ENCODE assay signal across 17 cellular contexts in genomic region chr2:170301606-170302005, GRCh38.
DNase-seq lines count a peak whose midpoint lies in the region; ATAC-seq and TF ChIP-seq lines count a peak whose summit lies in the region.
"Had no signal": no experiment of that assay in that cellular context is flagged by ENCODE, and none has a peak within 500 bp of the region (broad histone marks: within the 10 kb centered on the region; RNA-seq: fewer than 3 reads in every experiment).

No MANE protein-coding gene starts in this region.

- TF ChIP-seq CTCF in natural killer cell (IDR thresholded peaks at IDR 0.05) (no peak), uterus (IDR thresholded peaks at IDR 0.05) (no peak)

- peak; percentile 46 for ATAC-seq in effector memory CD8-positive, alpha-beta T cell (replicated peaks)
- ATAC-seq in natural killer cell = peak; percentile 62 to 95 (median 89)
- no peak for ATAC-seq in left lobe of liver
- ATAC-seq in GM18867 (IDR thresholded peaks at IDR 0.05; ENCODE audit: unreplicated experiment) = no peak

- H3K9me3 Mint-ChIP-seq in effector memory CD8-positive, alpha-beta T cell = no peaks in the 10 kb centered on the region
- H3K9me3 Mint-ChIP-seq in natural killer cell = no peaks in the 10 kb centered on the region
- H3K9me3 Mint-ChIP-seq: CD4-positive, alpha-beta T cell; HFFc6 had no signal

- H3K36me3 ChIP-seq in uterus = no peaks in the 10 kb centered on the region
- H3K36me3 ChIP-seq: HAP-1 had no signal

- no peaks in the 10 kb centered on the region for H3K4me1 ChIP-seq in uterus
- H3K4me1 ChIP-seq: HAP-1 had no signal

- H3K4me3 ChIP-seq in uterus = no peak overlapping the region
- H3K4me3 ChIP-seq: HAP-1 had no signal

- H3K9me3 ChIP-seq in uterus = no peaks in the 10 kb centered on the region
- H3K9me3 ChIP-seq: HAP-1 had no signal

- H3K4me3 Mint-ChIP-seq in effector memory CD8-positive, alpha-beta T cell = no peak overlapping the region
- H3K4me3 Mint-ChIP-seq in natural killer cell = no peak overlapping the region
- H3K4me3 Mint-ChIP-seq: B cell; CD4-positive, alpha-beta T cell; HFFc6 had no signal

- no peak for TF ChIP-seq POLR2A in uterus (IDR thresholded peaks at IDR 0.05)

- in situ Hi-C loops in G401 (cut with HindIII; ENCODE audit: low sequenced_read_pairs) = no loop called here

- no peak overlapping the region for H3K27ac ChIP-seq in uterus
- H3K27ac ChIP-seq: HL-60 had no signal

- DNase-seq in G401 (ENCODE audit: low spot score) (peak; percentile 27), NCI-H69 (lab: John Stamatoyannopoulos, UW) (peak; percentile 4), natural killer cell (peak; percentile 20), activated gamma-delta T cell treated with Interleukin-2 at 50 U/mL for 16 hours (no peak), left lobe of liver (ENCODE audit: low spot score) (no peak), uterus (no peak)
- no peak for DNase-seq in effector memory CD8-positive, alpha-beta T cell
- DNase-seq: C1 segment of cervical spinal cord; Calu3; CD4-positive, alpha-beta T cell; DMS 273 treated with DMSO at 0.1 percent for 48 hours; GOT3; HFFc6 had no signal

- H3K27ac Mint-ChIP-seq in effector memory CD8-positive, alpha-beta T cell = no peak overlapping the region
- H3K27ac Mint-ChIP-seq in natural killer cell = peak overlapping the region in 1 of 2 donors; percentile 49
- H3K27ac Mint-ChIP-seq: B cell; CD4-positive, alpha-beta T cell; HFFc6 had no signal

- no peaks in the 10 kb centered on the region for H3K27me3 ChIP-seq in uterus

- no peaks in the 10 kb centered on the region for H3K36me3 Mint-ChIP-seq in effector memory CD8-positive, alpha-beta T cell (ENCODE audit: insufficient read depth)
- no peaks in the 10 kb centered on the region for H3K36me3 Mint-ChIP-seq in natural killer cell

- intact Hi-C loops in natural killer cell (cut with micrococcal nuclease) (no loop called here), uterus (cut with DNase I; ENCODE audit: low total_unique reads) (no loop called here)

- peaks cover 6% of the 10 kb centered on the region in 2 donors for H3K27me3 Mint-ChIP-seq in effector memory CD8-positive, alpha-beta T cell
- H3K27me3 Mint-ChIP-seq in natural killer cell (ENCODE audit: low read depth in 2 of 2) = peaks cover 0 to 7% of the 10 kb centered on the region in 2 donors

- no peaks in the 10 kb centered on the region for H3K4me1 Mint-ChIP-seq in effector memory CD8-positive, alpha-beta T cell (ENCODE audit: low read depth in 2 of 2)
- peaks cover 13 to 23% of the 10 kb centered on the region in 2 donors for H3K4me1 Mint-ChIP-seq in natural killer cell
- H3K4me1 Mint-ChIP-seq: B cell had no signal

Comparison
In these comparisons a context has a peak if more than half of its experiments do, and no peak if none do; other contexts are left out.
1. DNase-seq: peak in G401 (single experiment), NCI-H69 (single experiment) and natural killer cell (single experiment); none in effector memory CD8-positive, alpha-beta T cell (0 of 3), activated gamma-delta T cell treated with Interleukin-2 at 50 U/mL for 16 hours (single experiment), left lobe of liver (single experiment) and uterus (0 of 2).
2. ATAC-seq: peak in effector memory CD8-positive, alpha-beta T cell (single experiment) and natural killer cell (3 of 3); none in left lobe of liver (single experiment) and GM18867 (single experiment).